In genomic region chr9:91720313-91720712, GRCh38 we compare ENCODE assay signal across 17 cellular contexts.
DNase-seq lines count a peak whose midpoint lies in the region; ATAC-seq, FAIRE-seq and TF ChIP-seq lines count a peak whose summit lies in the region.
"Had no signal": no experiment of that assay in that cellular context is flagged by ENCODE, and none has a peak within 500 bp of the region (broad histone marks: within the 10 kb centered on the region; RNA-seq: fewer than 3 reads in every experiment).

No MANE protein-coding gene starts in this region.

- TF ChIP-seq CTCF in DOHH2 (IDR thresholded peaks at IDR 0.05; ENCODE audit: low read depth, low read length, poor library complexity, severe bottlenecking) (no peak), OCI-LY3 (IDR thresholded peaks at IDR 0.05; ENCODE audit: low read depth, low read length) (no peak), endodermal cell (conservative IDR thresholded peaks at IDR 0.05) (no peak), keratinocyte (optimal IDR thresholded peaks at IDR 0.05 in 1 of 3, IDR thresholded peaks at IDR 0.05 in 1 of 3, conservative IDR thresholded peaks at IDR 0.05 in 1 of 3; ENCODE audit: extremely low read depth in 1 of 3, insufficient read depth in 2 of 3, low read length in 3 of 3) (no peak), ascending aorta (IDR thresholded peaks at IDR 0.05) (no peak)

- H4K20me1 ChIP-seq in DOHH2 (ENCODE audit: control insufficient read depth, insufficient read depth, low read depth, low read length) (no peaks in the 10 kb centered on the region), OCI-LY3 (ENCODE audit: insufficient read depth, low read length) (0 out of 2 replicates have a peak, but pooled peaks cover 11% of the 10 kb centered on the region), keratinocyte (ENCODE audit: control insufficient read depth, extremely low read depth, insufficient read depth, low read length) (no peaks in the 10 kb centered on the region)

- no peaks in the 10 kb centered on the region for H3K79me2 ChIP-seq in DOHH2 (ENCODE audit: control insufficient read depth, low read length)
- H3K79me2 ChIP-seq in OCI-LY3 (ENCODE audit: low read length) = no peaks in the 10 kb centered on the region
- no peaks in the 10 kb centered on the region for H3K79me2 ChIP-seq in keratinocyte (ENCODE audit: control insufficient read depth, insufficient read depth, low read length)

- intact Hi-C loops in ascending aorta (cut with DNase I) = no loop called here

- H3K9me2 ChIP-seq in DOHH2 (replicated peaks; ENCODE audit: control insufficient read depth, low read length) = no peaks in the 10 kb centered on the region

- no peaks in the 10 kb centered on the region for H3K9me1 ChIP-seq in keratinocyte (ENCODE audit: control insufficient read depth, extremely low read depth, insufficient read depth, low read length)

- no peak overlapping the region for H3K9ac ChIP-seq in OCI-LY3 (ENCODE audit: low read length)
- H3K9ac ChIP-seq in endodermal cell (ENCODE audit: extremely low read depth, low read length, poor library complexity, severe bottlenecking) = no peak overlapping the region
- no peak overlapping the region for H3K9ac ChIP-seq in keratinocyte (ENCODE audit: control insufficient read depth, extremely low read depth, insufficient read depth, low read length)

- peaks cover 72% of the 10 kb centered on the region for H3K36me3 Mint-ChIP-seq in endodermal cell (ENCODE audit: low read depth)
- H3K36me3 Mint-ChIP-seq: CD14-positive monocyte, IgD-negative memory B cell had no signal

- 88 to 97% methylated on average over 2 to 3 of the region's 3 CpGs for WGBS in endodermal cell (ENCODE audit: insufficient coverage in 1 of 2, insufficient read length in 1 of 2), 2 experiments

- H3F3A ChIP-seq in DOHH2 (ENCODE audit: control insufficient read depth, insufficient read depth) = 0 out of 2 replicates have a peak, but pooled peaks cover 3% of the 10 kb centered on the region

- H3K36me3 ChIP-seq in DOHH2 (ENCODE audit: control insufficient read depth, low read length) = no peaks in the 10 kb centered on the region
- H3K36me3 ChIP-seq in OCI-LY3 (replicated peaks; ENCODE audit: low read depth, low read length) = no peaks in the 10 kb centered on the region
- H3K36me3 ChIP-seq in endodermal cell (ENCODE audit: control insufficient read depth, insufficient read depth, low read length) = peaks cover 89% of the 10 kb centered on the region
- H3K36me3 ChIP-seq in keratinocyte (ENCODE audit: control insufficient read depth in 2 of 2, extremely low read depth in 1 of 2, insufficient read depth in 2 of 2, low read length in 2 of 2) = no peaks in the 10 kb centered on the region
- no peaks in the 10 kb centered on the region for H3K36me3 ChIP-seq in ascending aorta

- peak overlapping the region; percentile 31 for H3K4me2 ChIP-seq in DOHH2 (ENCODE audit: low read length)
- peak overlapping the region; percentile 72 for H3K4me2 ChIP-seq in OCI-LY3 (ENCODE audit: low read length)
- H3K4me2 ChIP-seq in keratinocyte (ENCODE audit: control insufficient read depth, extremely low read depth, insufficient read depth, low read depth, low read length) = no peak overlapping the region

- dilution Hi-C loops in keratinocyte (cut with MboI; ENCODE audit: extremely low pct_ligation_motif_present, low sequenced_read_pairs) = no loop called here

- no peaks in the 10 kb centered on the region for H3K27me3 Mint-ChIP-seq in endodermal cell (ENCODE audit: insufficient read depth)

- H3K9me3 Mint-ChIP-seq in endodermal cell = peaks cover 17% of the 10 kb centered on the region

- no peak for ATAC-seq in stimulated activated naive CD8-positive, alpha-beta T cell treated with anti-CD3 and anti-CD28 coated beads, Interleukin-15, Interleukin-2, amounts not matched to agents 100 U/mL and 50 U/mL, for 24 hours

- H3K27me3 ChIP-seq in DOHH2 (ENCODE audit: control insufficient read depth, low read length) (peaks cover 14% of the 10 kb centered on the region), OCI-LY3 (ENCODE audit: low read depth, low read length) (peaks cover 62% of the 10 kb centered on the region), endodermal cell (ENCODE audit: control insufficient read depth, insufficient read depth, low read length, poor library complexity, severe bottlenecking) (no peaks in the 10 kb centered on the region), keratinocyte (ENCODE audit: control insufficient read depth, extremely low read depth, insufficient read depth, low read length) (no peaks in the 10 kb centered on the region), ascending aorta (no peaks in the 10 kb centered on the region)

- H3K27ac ChIP-seq in DOHH2 (ENCODE audit: low read depth, low read length) (no peak overlapping the region), OCI-LY3 (ENCODE audit: low read length) (no peak overlapping the region), endodermal cell (ENCODE audit: low read depth, low read length) (no peak overlapping the region), keratinocyte (ENCODE audit: control insufficient read depth, insufficient read depth, low read length) (no peak overlapping the region), ascending aorta (no peak overlapping the region)

- DNase-seq in endodermal cell (peak; percentile 3), keratinocyte (ENCODE audit: low read depth, low spot score) (peak; percentile 32), NCI-H187 (lab: John Stamatoyannopoulos, UW) (no peak), ascending aorta (ENCODE audit: low spot score in 2 of 2) (no peak)
- no peak for DNase-seq in stimulated activated naive CD8-positive, alpha-beta T cell treated with anti-CD3 and anti-CD28 coated beads, Interleukin-15, Interleukin-2, amounts not matched to agents 100 U/mL and 50 U/mL, for 24 hours
- no peak for DNase-seq in activated CD4-positive, alpha-beta T cell treated with anti-CD3 and anti-CD28 coated beads, Interleukin-2, amount 50 U/mL, for 1 hour
- DNase-seq: COR-L47, DMS153, H7, NCI-H1436, NCI-H2081 treated with DMSO at 0.1 percent for 48 hours, NCI-H524 had no signal

- H3K27ac Mint-ChIP-seq in endodermal cell = no peak overlapping the region

- no peaks in the 10 kb centered on the region for H3K9me3 ChIP-seq in DOHH2 (ENCODE audit: control insufficient read depth, insufficient read depth, low read length)
- peaks cover 6% of the 10 kb centered on the region; the same call in 1 of the 2 replicates for H3K9me3 ChIP-seq in OCI-LY3 (ENCODE audit: insufficient read depth, low read length)
- peaks cover 17% of the 10 kb centered on the region for H3K9me3 ChIP-seq in endodermal cell (ENCODE audit: control insufficient read depth, low read length)
- H3K9me3 ChIP-seq in keratinocyte (ENCODE audit: control insufficient read depth, low read depth, low read length) = no peaks in the 10 kb centered on the region
- H3K9me3 ChIP-seq in ascending aorta = no peaks in the 10 kb centered on the region

- H3K4me3 ChIP-seq in DOHH2 (ENCODE audit: low read length) (no peak overlapping the region), OCI-LY3 (ENCODE audit: low read length) (peak overlapping the region; percentile 56), endodermal cell (ENCODE audit: low read length) (no peak overlapping the region), keratinocyte (ENCODE audit: control insufficient read depth in 2 of 3, extremely low read depth in 1 of 3, insufficient read depth in 2 of 3, low read depth in 1 of 3, low read length in 3 of 3) (no peak overlapping the region), ascending aorta (no peak overlapping the region)

- peaks cover 12% of the 10 kb centered on the region for H3K4me1 ChIP-seq in DOHH2 (ENCODE audit: control insufficient read depth, low read length)
- peaks cover 25% of the 10 kb centered on the region for H3K4me1 ChIP-seq in OCI-LY3 (ENCODE audit: low read length)
- H3K4me1 ChIP-seq in endodermal cell (ENCODE audit: control insufficient read depth, insufficient read depth, low read length) = peaks cover 23% of the 10 kb centered on the region
- H3K4me1 ChIP-seq in keratinocyte (ENCODE audit: control insufficient read depth, extremely low read depth, insufficient read depth, low read length) = peaks cover 5% of the 10 kb centered on the region
- H3K4me1 ChIP-seq in ascending aorta = no peaks in the 10 kb centered on the region

- H3K4me3 Mint-ChIP-seq in endodermal cell = no peak overlapping the region

- peaks cover 29% of the 10 kb centered on the region for H3K4me1 Mint-ChIP-seq in endodermal cell

- H2AFZ ChIP-seq in OCI-LY3 (ENCODE audit: low read depth, low read length) (no peak overlapping the region), keratinocyte (ENCODE audit: control insufficient read depth, low read length) (no peak overlapping the region)

- peak; percentile 87 for FAIRE-seq in keratinocyte (lab: Jason Lieb, UNC)
- FAIRE-seq: A204.1 had no signal

Comparison
In these comparisons a context has a peak if more than half of its experiments do, and no peak if none do; other contexts are left out.
1. DNase-seq: peak in endodermal cell (single experiment) and keratinocyte (single experiment); none in stimulated activated naive CD8-positive, alpha-beta T cell treated with anti-CD3 and anti-CD28 coated beads, Interleukin-15, Interleukin-2, amounts not matched to agents 100 U/mL and 50 U/mL, for 24 hours (single experiment), NCI-H187 (0 of 2), ascending aorta (0 of 2) and activated CD4-positive, alpha-beta T cell treated with anti-CD3 and anti-CD28 coated beads, Interleukin-2, amount 50 U/mL, for 1 hour (single experiment).